1 cellular context compared by ENCODE assay signal in the genomic region with DNA sequence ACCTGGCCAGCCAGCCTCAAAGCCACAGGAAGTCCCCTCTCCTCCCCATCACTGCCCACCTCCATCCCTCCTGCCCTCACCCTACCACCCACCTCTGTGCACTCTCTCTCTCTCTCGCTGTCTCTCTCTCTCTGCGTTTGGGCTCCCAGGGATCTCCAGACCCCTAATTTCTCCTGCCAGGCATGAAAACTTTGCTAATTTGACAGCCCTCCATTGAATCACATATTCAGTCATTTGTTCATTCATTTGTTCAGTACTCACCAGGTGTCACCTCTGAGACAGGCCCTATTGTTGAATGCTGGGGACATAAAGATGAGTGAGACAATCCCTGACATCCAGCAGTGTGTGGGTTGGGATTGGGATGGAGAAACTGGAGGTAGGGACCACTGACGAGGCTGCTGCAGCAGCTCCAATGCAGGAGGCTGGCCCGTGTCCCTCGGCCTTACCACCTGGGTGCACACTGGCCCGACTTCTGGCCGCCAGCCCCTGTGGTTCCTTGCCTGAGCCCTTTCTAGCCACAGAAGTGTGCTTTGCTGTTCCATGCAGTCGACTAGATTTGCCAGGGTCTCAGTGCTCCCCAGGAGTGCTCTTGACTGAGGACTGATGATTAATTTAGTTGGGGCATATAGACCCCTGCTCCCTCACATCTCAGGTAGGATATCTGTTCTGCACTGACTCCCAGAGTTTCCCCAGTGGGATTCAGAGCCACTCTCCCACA.
TF ChIP-seq lines count a peak whose summit lies in the region.

No MANE protein-coding gene starts in this region.

TF ChIP-seq in H1, 55 proteins besides CTCF, POLR2A, EP300 and RAD21:
- TF ChIP-seq ZNF274 (IDR thresholded peaks at IDR 0.05; ENCODE audit: borderline replicate concordance, extremely low read depth, low read length) = no peak
- TF ChIP-seq SIN3A (conservative IDR thresholded peaks at IDR 0.05 in 1 of 2, IDR thresholded peaks at IDR 0.05 in 1 of 2; ENCODE audit: low read depth in 1 of 2, low read length in 2 of 2) = no peak
- TF ChIP-seq TCF12 (IDR thresholded peaks at IDR 0.05; ENCODE audit: low read depth, low read length) = no peak
- no peak for TF ChIP-seq JUN (IDR thresholded peaks at IDR 0.05; ENCODE audit: low read depth, low read length)
- TF ChIP-seq RFX5 (IDR thresholded peaks at IDR 0.05; ENCODE audit: borderline replicate concordance, low read depth, low read length) = no peak
- no peak for TF ChIP-seq SUZ12 (IDR thresholded peaks at IDR 0.05; ENCODE audit: low read length)
- no peak for TF ChIP-seq POLR2AphosphoS5 (IDR thresholded peaks at IDR 0.05; ENCODE audit: low read depth, low read length)
- TF ChIP-seq YY1 (IDR thresholded peaks at IDR 0.05; ENCODE audit: low read depth, low read length) = no peak
- TF ChIP-seq, protein P1, sequence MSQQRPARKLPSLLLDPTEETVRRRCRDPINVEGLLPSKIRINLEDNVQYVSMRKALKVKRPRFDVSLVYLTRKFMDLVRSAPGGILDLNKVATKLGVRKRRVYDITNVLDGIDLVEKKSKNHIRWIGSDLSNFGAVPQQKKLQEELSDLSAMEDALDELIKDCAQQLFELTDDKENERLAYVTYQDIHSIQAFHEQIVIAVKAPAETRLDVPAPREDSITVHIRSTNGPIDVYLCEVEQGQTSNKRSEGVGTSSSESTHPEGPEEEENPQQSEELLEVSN (IDR thresholded peaks at IDR 0.05) = no peak
- no peak for TF ChIP-seq KDM4A (IDR thresholded peaks at IDR 0.05; ENCODE audit: low read depth, low read length, severe bottlenecking)
- no peak for TF ChIP-seq CHD2 (IDR thresholded peaks at IDR 0.05; ENCODE audit: low read length)
- no peak for TF ChIP-seq HDAC2 (IDR thresholded peaks at IDR 0.05; ENCODE audit: borderline replicate concordance in 1 of 2, low read depth in 2 of 2, low read length in 2 of 2)
- no peak for TF ChIP-seq SAP30 (IDR thresholded peaks at IDR 0.05; ENCODE audit: insufficient read depth, insufficient replicate concordance, low read length)
- TF ChIP-seq RNF2 (IDR thresholded peaks at IDR 0.05; ENCODE audit: borderline replicate concordance, low read depth, low read length, missing control alignments, poor library complexity, severe bottlenecking) = no peak
- TF ChIP-seq CTBP2 (IDR thresholded peaks at IDR 0.05; ENCODE audit: borderline replicate concordance, insufficient read depth, insufficient read length, low read length) = no peak
